1 cellular context compared by ENCODE assay signal in the genomic region with DNA sequence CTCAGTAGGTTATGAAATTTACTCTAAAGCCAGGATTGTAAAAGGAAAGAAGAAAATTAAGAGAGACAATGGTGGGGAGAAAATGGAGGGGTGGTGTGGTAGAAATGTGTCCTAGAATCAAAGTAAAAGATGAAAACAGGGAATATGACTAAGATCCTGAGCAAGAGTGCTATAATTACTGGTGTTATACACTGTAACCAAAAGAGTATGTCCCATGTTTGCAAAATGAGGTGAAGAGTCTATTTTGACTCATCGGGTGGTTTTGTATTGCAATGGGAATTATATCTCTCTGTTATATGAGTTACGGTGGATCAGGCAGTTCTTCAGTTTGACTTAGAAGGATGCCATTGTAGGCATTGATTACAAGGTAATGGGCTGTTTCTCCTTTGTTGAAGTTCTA.
TF ChIP-seq lines count a peak whose summit lies in the region.

No MANE protein-coding gene starts in this region.

TF ChIP-seq in GM12891, 5 proteins besides CTCF, POLR2A, EP300 and RAD21:
- TF ChIP-seq SPI1 (IDR thresholded peaks at IDR 0.05; ENCODE audit: low read depth, low read length) (no peak), PAX5 (IDR thresholded peaks at IDR 0.05; ENCODE audit: insufficient read depth, low read length, severe bottlenecking) (no peak), POLR2AphosphoS5 (IDR thresholded peaks at IDR 0.05; ENCODE audit: low read depth, low read length) (no peak), TAF1 (IDR thresholded peaks at IDR 0.05; ENCODE audit: low read depth, low read length) (no peak)
